In genomic region chr2:8515864-8516533, GRCh38 we compare ENCODE assay signal across 8 cellular contexts.
DNase-seq lines count a peak whose midpoint lies in the region; ATAC-seq and TF ChIP-seq lines count a peak whose summit lies in the region.

No MANE protein-coding gene starts in this region.

- CTCF ChIA-PET in RWPE1 (lab: Yijun Ruan, JAX) = interaction anchor here (1.1 kb wide), 1 partner anchor 10 kb away, joined by 4 read pairs; no protein-coding TSS in a partner anchor

- WGBS in tibial nerve, 2 donors = 83 to 85% methylated on average over 5 of the region's 5 CpGs

- H3K4me1 ChIP-seq in gastrocnemius medialis (no peaks in the 10 kb centered on the region), tibial nerve (peaks cover 0 to 4% (median 0%) of the 10 kb centered on the region in 4 donors)

- H3K27ac ChIP-seq in gastrocnemius medialis = peak overlapping the region in 3 of 4 donors; percentile 11 to 68 (median 66)
- no peak overlapping the region for H3K27ac ChIP-seq in RWPE1
- H3K27ac ChIP-seq in tibial nerve = peak overlapping the region in 1 of 4 donors; percentile 12

- no peak for TF ChIP-seq POLR2A in gastrocnemius medialis (IDR thresholded peaks at IDR 0.05)
- TF ChIP-seq POLR2A in tibial nerve (IDR thresholded peaks at IDR 0.05) = no peak

- H3K4me3 ChIP-seq in gastrocnemius medialis (no peak overlapping the region), tibial nerve (no peak overlapping the region)

- TF ChIP-seq CTCF in gastrocnemius medialis (IDR thresholded peaks at IDR 0.05 in 4 of 5, conservative IDR thresholded peaks at IDR 0.05 in 1 of 5) (no peak), RWPE1 (conservative IDR thresholded peaks at IDR 0.05; ENCODE audit: low read depth) (no peak), tibial nerve (IDR thresholded peaks at IDR 0.05) (no peak)

- no peaks in the 10 kb centered on the region for H3K9me3 ChIP-seq in gastrocnemius medialis
- H3K9me3 ChIP-seq in tibial nerve = peaks cover 0 to 16% (median 0%) of the 10 kb centered on the region in 4 donors

- H3K27me3 ChIP-seq in gastrocnemius medialis (no peaks in the 10 kb centered on the region), tibial nerve (no peaks in the 10 kb centered on the region)

- DNase-seq in COR-L47 (lab: John Stamatoyannopoulos, UW) = peak; percentile 69
- peak; percentile 35 for DNase-seq in SK-MEL-5 (ENCODE audit: low read depth, low spot score)
- DNase-seq in gastrocnemius medialis = no peak
- DNase-seq in NCI-H1048 (lab: John Stamatoyannopoulos, UW) = no peak
- DNase-seq in RWPE1 (ENCODE audit: low spot score) = no peak
- no peak for DNase-seq in tibial nerve (ENCODE audit: low spot score in 2 of 2)

- intact Hi-C loops in gastrocnemius medialis (cut with DNase I; ENCODE audit: low total_unique reads) = no loop called here

- ATAC-seq in GM19324 (IDR thresholded peaks at IDR 0.05; ENCODE audit: low FRiP score, unreplicated experiment) (peak; percentile 61), HG03354 (IDR thresholded peaks at IDR 0.05; ENCODE audit: poor library complexity, severe bottlenecking, unreplicated experiment) (peak; percentile 53), gastrocnemius medialis (no peak)

- TF ChIP-seq EP300 in tibial nerve (IDR thresholded peaks at IDR 0.05) = no peak

- POLR2A ChIA-PET in RWPE1 (lab: Yijun Ruan, JAX; ENCODE audit: low non-redundant PET) = no interaction called here

- H3K36me3 ChIP-seq in gastrocnemius medialis = no peaks in the 10 kb centered on the region
- no peaks in the 10 kb centered on the region for H3K36me3 ChIP-seq in tibial nerve

- in situ Hi-C loops in SK-MEL-5 (cut with HindIII; ENCODE audit: low pct_unique_long_range_greater_than_20kb, low sequenced_read_pairs) (no loop called here), gastrocnemius medialis (cut with MboI; ENCODE audit: low sequenced_read_pairs in 4 of 4) (no loop called here)

Comparison
In these comparisons a context has a peak if more than half of its experiments do, and no peak if none do; other contexts are left out.
1. DNase-seq: peak in COR-L47 (single experiment) and SK-MEL-5 (single experiment); none in gastrocnemius medialis (0 of 2), NCI-H1048 (single experiment), RWPE1 (single experiment) and tibial nerve (0 of 2).
2. ATAC-seq: peak in GM19324 (single experiment) and HG03354 (single experiment); none in gastrocnemius medialis (0 of 2).